8 cellular contexts compared by ENCODE assay signal in genomic region chr12:68364893-68365725, GRCh38. TPM values are rescaled to one million over a fixed set of nuclear protein-coding genes. Genes with fewer than 3 reads are reported as not detected.
DNase-seq lines count a peak whose midpoint lies in the region; ATAC-seq, FAIRE-seq and TF ChIP-seq lines count a peak whose summit lies in the region.

No MANE protein-coding gene starts in this region.

- H4K8ac ChIP-seq in H1 (ENCODE audit: extremely low read depth, insufficient read depth, low read length) (peak overlapping the region; percentile 88), mesendoderm (ENCODE audit: low read depth, low read length) (no peak overlapping the region)

- no peak for TF ChIP-seq EP300 in H1 (IDR thresholded peaks at IDR 0.05; ENCODE audit: borderline replicate concordance in 1 of 2, low read depth in 2 of 2, low read length in 2 of 2)

- peak overlapping the region; percentile 83; the same call in 1 of the 2 replicates for H2BK15ac ChIP-seq in H1 (ENCODE audit: low read length)
- H2BK15ac ChIP-seq in mesendoderm (replicated peaks; ENCODE audit: low read depth): no peak overlapping the region

- no peak overlapping the region for H3K14ac ChIP-seq in H1 (ENCODE audit: insufficient read length)

- TF ChIP-seq POLR2A in H1 (IDR thresholded peaks at IDR 0.05; ENCODE audit: control extremely low read depth in 1 of 2, low read depth in 2 of 2, low read length in 2 of 2): peak in 1 of 2 experiments; percentile 61; a peak in 1 of 3 replicates

- ATAC-seq in GM18519 (IDR thresholded peaks at IDR 0.05; ENCODE audit: low FRiP score, unreplicated experiment) (peak; percentile 65), HG02943 (IDR thresholded peaks at IDR 0.05; ENCODE audit: low read depth, unreplicated experiment) (peak; percentile 78)

- no peaks in the 10 kb centered on the region for H3K36me3 ChIP-seq in H1 (ENCODE audit: control insufficient read depth in 2 of 4, insufficient read depth in 4 of 4, low read length in 3 of 4)
- no peaks in the 10 kb centered on the region for H3K36me3 ChIP-seq in mesendoderm (ENCODE audit: control insufficient read depth, insufficient read depth, low read length)

- peak; percentile 70 for DNase-seq in NCI-H774 (lab: John Stamatoyannopoulos, UW)
- DNase-seq in activated CD8-positive, alpha-beta memory T cell treated with anti-CD3 and anti-CD28 coated beads for 1 hour (ENCODE audit: extremely low read depth in 1 of 2, low read depth in 1 of 2): peak; percentile 55 to 60
- peak in 1 of 2 experiments; percentile 80 for DNase-seq in H1 (ENCODE audit: low read depth in 1 of 2, low spot score in 2 of 2)
- peak; percentile 96 for DNase-seq in mesendoderm
- DNase-seq in stimulated activated CD8-positive, alpha-beta memory T cell treated with anti-CD3 and anti-CD28 coated beads, Interleukin-12 subunit alpha, Interleukin-12 subunit beta, amount 100 ng/mL, for 24 hours (ENCODE audit: extremely low read depth): peak; percentile 73
- DNase-seq in NCI-H524 (lab: John Stamatoyannopoulos, UW): no peak

- no peak overlapping the region for H2AK5ac ChIP-seq in H1 (ENCODE audit: low read depth, low read length)
- H2AK5ac ChIP-seq in mesendoderm (ENCODE audit: low read length): no peak overlapping the region

- H2AFZ ChIP-seq in H1 (ENCODE audit: low read length): peak overlapping the region; percentile 100

- H3K27ac ChIP-seq in H1 (ENCODE audit: low read depth, low read length) (peak overlapping the region; percentile 56; the same call in 1 of the 2 replicates), mesendoderm (ENCODE audit: low read depth, low read length) (no peak overlapping the region)

- no peak for TF ChIP-seq CTCF in H1 (IDR thresholded peaks at IDR 0.05; ENCODE audit: control extremely low read depth in 1 of 3, insufficient read depth in 1 of 3, low read depth in 1 of 3, low read length in 3 of 3)

- no peak for FAIRE-seq in H1 (lab: Jason Lieb, UNC)

- no peaks in the 10 kb centered on the region for H4K20me1 ChIP-seq in H1 (replicated peaks in 1 of 2; ENCODE audit: control insufficient read depth in 1 of 2, insufficient read depth in 2 of 2, low read length in 2 of 2)

- peak overlapping the region in 1 of 4 experiments; percentile 40; a peak in 3 of 7 replicates for H3K9ac ChIP-seq in H1 (replicated peaks in 1 of 4; ENCODE audit: extremely low read depth in 1 of 4, low read depth in 3 of 4, low read length in 3 of 4)
- peak overlapping the region; percentile 50 for H3K9ac ChIP-seq in mesendoderm (ENCODE audit: low read length)

- H3K56ac ChIP-seq in H1 (replicated peaks; ENCODE audit: insufficient read length, low read depth, low read length) (no peak overlapping the region), mesendoderm (ENCODE audit: low read length) (peak overlapping the region; percentile 75)

- no peaks in the 10 kb centered on the region for H3K9me3 ChIP-seq in H1 (ENCODE audit: insufficient read depth in 2 of 2, low read depth in 1 of 2, low read length in 1 of 2)

- peak overlapping the region; percentile 81 for H4K91ac ChIP-seq in H1 (replicated peaks; ENCODE audit: insufficient read length, low read length)

- peak overlapping the region; percentile 40 to 67 for H3K4me2 ChIP-seq in H1 (ENCODE audit: insufficient read depth in 1 of 2, low read depth in 2 of 2, low read length in 2 of 2)
- H3K4me2 ChIP-seq in mesendoderm (ENCODE audit: low read length): peak overlapping the region; percentile 31

- POLR2A ChIA-PET in H1 (lab: Charles Lee; ENCODE audit: partially characterized antibody): interaction anchor here (0.7 to 1.2 kb wide), 2 partner anchors 10 to 34 kb away, joined by 3 read pairs; no protein-coding TSS in a partner anchor

- H2BK120ac ChIP-seq in H1 (replicated peaks; ENCODE audit: low read depth, low read length) (peak overlapping the region; percentile 13), mesendoderm (ENCODE audit: low read depth, low read length) (no peak overlapping the region)

- no peaks in the 10 kb centered on the region for H3K23me2 ChIP-seq in H1 (ENCODE audit: low read depth, low read length)

- peaks cover 0 to 10% (median 4%) of the 10 kb centered on the region in 4 experiments; a peak in 4 of 7 replicates for H3K4me1 ChIP-seq in H1 (replicated peaks in 1 of 4; ENCODE audit: control insufficient read depth in 3 of 4, insufficient read depth in 4 of 4, low read length in 3 of 4)
- H3K4me1 ChIP-seq in mesendoderm (ENCODE audit: control insufficient read depth, low read depth, low read length): peaks cover 4% of the 10 kb centered on the region

- H4K5ac ChIP-seq in H1 (ENCODE audit: insufficient read length, low read depth, low read length): peak overlapping the region; percentile 31
- no peak overlapping the region for H4K5ac ChIP-seq in mesendoderm (ENCODE audit: low read length)

- H3K79me2 ChIP-seq in H1 (ENCODE audit: control insufficient read depth in 1 of 2, insufficient read depth in 2 of 2, low read length in 2 of 2) (no peaks in the 10 kb centered on the region), mesendoderm (ENCODE audit: control insufficient read depth, insufficient read depth, low read length) (no peaks in the 10 kb centered on the region)

- 45% methylated on average over 26 of the region's 26 CpGs; no CpG with 5 or more reads in 1 of the 2 experiments for WGBS in H1 (ENCODE audit: extremely low coverage in 1 of 2, insufficient coverage in 1 of 2, insufficient read length in 1 of 2, insufficient replicate concordance in 2 of 2, low coverage in 1 of 2, low lambda C conversion rate in 2 of 2, missing lambda C conversion rate in 1 of 2), 2 experiments
- no CpG with 5 or more reads among the region's 26 CpGs for WGBS in mesendoderm (ENCODE audit: extremely low coverage, insufficient coverage, low lambda C conversion rate)

- no peak overlapping the region for H3K23ac ChIP-seq in H1 (ENCODE audit: insufficient read length)
- no peak overlapping the region for H3K23ac ChIP-seq in mesendoderm (ENCODE audit: low read length)

- no peak for TF ChIP-seq RAD21 in H1 (IDR thresholded peaks at IDR 0.05 in 1 of 2, conservative IDR thresholded peaks at IDR 0.05 in 1 of 2; ENCODE audit: low read depth in 2 of 2, low read length in 2 of 2)

- H3K27me3 ChIP-seq in H1 (replicated peaks in 1 of 4; ENCODE audit: control insufficient read depth in 3 of 4, extremely low read depth in 1 of 4, insufficient read depth in 3 of 4, low read length in 3 of 4) (no peaks in the 10 kb centered on the region), mesendoderm (ENCODE audit: insufficient read depth, low read length, poor library complexity) (no peaks in the 10 kb centered on the region)

- H3K4ac ChIP-seq in H1 (replicated peaks; ENCODE audit: insufficient read length, low read depth, low read length): no peak overlapping the region
- peak overlapping the region; percentile 2 for H3K4ac ChIP-seq in mesendoderm (ENCODE audit: low read depth, low read length)

- H3K79me1 ChIP-seq in H1 (ENCODE audit: low read depth, low read length) (no peaks in the 10 kb centered on the region), mesendoderm (ENCODE audit: low read length) (no peaks in the 10 kb centered on the region)

- H3K18ac ChIP-seq in H1 (ENCODE audit: extremely low read depth, low read length) (peak overlapping the region; percentile 57; the same call in 1 of the 2 replicates), mesendoderm (ENCODE audit: low read length) (no peak overlapping the region)

- H3K4me3 ChIP-seq in H1 (ENCODE audit: extremely low read depth in 1 of 4, insufficient read depth in 2 of 4, low read depth in 3 of 4, low read length in 4 of 4): peak overlapping the region in 2 of 4 experiments; percentile 19 to 44; a peak in 4 of 8 replicates
- H3K4me3 ChIP-seq in mesendoderm (ENCODE audit: low read length): no peak overlapping the region

- H2BK20ac ChIP-seq in H1 (ENCODE audit: low read length): peak overlapping the region; percentile 56; the same call in 1 of the 2 replicates

- peak overlapping the region; percentile 57 for H2BK5ac ChIP-seq in H1 (ENCODE audit: low read depth, low read length)
- H2BK5ac ChIP-seq in mesendoderm (ENCODE audit: low read length): peak overlapping the region; percentile 39

- H2BK12ac ChIP-seq in H1 (ENCODE audit: low read depth, low read length): 0 out of 2 replicates have a peak overlapping the region, but pooled peaks have one; percentile 62

- CTCF ChIA-PET in H1 (lab: Charles Lee; ENCODE audit: partially characterized antibody): interaction anchor here (0.7 kb wide), 1 partner anchor 174 kb away, joined by 3 read pairs; no protein-coding TSS in a partner anchor

TF ChIP-seq in H1, 55 proteins besides CTCF, POLR2A, EP300 and RAD21:
- TF ChIP-seq ASH2L (IDR thresholded peaks at IDR 0.05; ENCODE audit: low read length) (peak; percentile 31), E2F6 (IDR thresholded peaks at IDR 0.05) (no peak), MAX (IDR thresholded peaks at IDR 0.05) (peak; percentile 46), CHD1 (IDR thresholded peaks at IDR 0.05; ENCODE audit: low read depth, low read length) (no peak), TAF1 (IDR thresholded peaks at IDR 0.05; ENCODE audit: low read depth, low read length) (peak; percentile 39; the same call in 1 of the 2 replicates), POLR2AphosphoS5 (IDR thresholded peaks at IDR 0.05; ENCODE audit: low read depth, low read length) (0 out of 2 replicates have a peak, but pooled peaks have one; percentile 23), YY1 (IDR thresholded peaks at IDR 0.05; ENCODE audit: low read depth, low read length) (0 out of 2 replicates have a peak, but pooled peaks have one; percentile 41), KDM4A (IDR thresholded peaks at IDR 0.05; ENCODE audit: low read depth, low read length, severe bottlenecking) (peak; percentile 53)

RNA-seq across cellular contexts. Expression of gene MDM1, which starts 32.9 kb away (rescaled TPM):
- 9.5 and 10.7 TPM in 2 replicates for total RNA-seq in H1 (2021; fragmentation: NEBNext Ultra II Directional; extraction: Animal tissue kit (Norgen Biotek cat#: 25700))
- 1.7 and 3.1 TPM in 2 replicates for polyA plus RNA-seq in H1 (2011; rRNA removed)
- polyA plus RNA-seq in H1 (2011; cell fraction: cytosol; rRNA removed): 5.9 TPM
- polyA plus RNA-seq in H1 (2011; cell fraction: nucleus; rRNA removed): 3.6 TPM
- polyA plus RNA-seq in H1 (2012, experiment 1 of 2): 5.3 to 8.4 TPM (median 5.6 TPM) in 4 replicates
- 0.43 TPM for polyA plus RNA-seq in H1 (2012, experiment 2 of 2)
- 7.4 TPM for polyA plus RNA-seq in H1 (2013, experiment 1 of 2)
- polyA plus RNA-seq in H1 (2013, experiment 2 of 2): 5.7 TPM
- 5.6 and 6.8 TPM in 2 replicates for polyA minus RNA-seq in H1 (2011; rRNA and poly(A)+ RNA removed)
- polyA minus RNA-seq in H1 (2011; cell fraction: cytosol; rRNA and poly(A)+ RNA removed): 7.5 TPM
- 13.4 TPM for polyA minus RNA-seq in H1 (2011; cell fraction: nucleus; rRNA and poly(A)+ RNA removed)
- polyA plus RNA-seq in mesendoderm (2013, experiment 1 of 2): 5.3 TPM
- polyA plus RNA-seq in mesendoderm (2013, experiment 2 of 2): 5.6 TPM

Comparison
In these comparisons a context has a peak if more than half of its experiments do, and no peak if none do; other contexts are left out.
1. DNase-seq: peak in NCI-H774 (single experiment), activated CD8-positive, alpha-beta memory T cell treated with anti-CD3 and anti-CD28 coated beads for 1 hour (2 of 2), mesendoderm (single experiment) and stimulated activated CD8-positive, alpha-beta memory T cell treated with anti-CD3 and anti-CD28 coated beads, Interleukin-12 subunit alpha, Interleukin-12 subunit beta, amount 100 ng/mL, for 24 hours (single experiment); none in NCI-H524 (0 of 2).